Comparison of ENCODE assay signal across 2 cellular contexts in the genomic region with DNA sequence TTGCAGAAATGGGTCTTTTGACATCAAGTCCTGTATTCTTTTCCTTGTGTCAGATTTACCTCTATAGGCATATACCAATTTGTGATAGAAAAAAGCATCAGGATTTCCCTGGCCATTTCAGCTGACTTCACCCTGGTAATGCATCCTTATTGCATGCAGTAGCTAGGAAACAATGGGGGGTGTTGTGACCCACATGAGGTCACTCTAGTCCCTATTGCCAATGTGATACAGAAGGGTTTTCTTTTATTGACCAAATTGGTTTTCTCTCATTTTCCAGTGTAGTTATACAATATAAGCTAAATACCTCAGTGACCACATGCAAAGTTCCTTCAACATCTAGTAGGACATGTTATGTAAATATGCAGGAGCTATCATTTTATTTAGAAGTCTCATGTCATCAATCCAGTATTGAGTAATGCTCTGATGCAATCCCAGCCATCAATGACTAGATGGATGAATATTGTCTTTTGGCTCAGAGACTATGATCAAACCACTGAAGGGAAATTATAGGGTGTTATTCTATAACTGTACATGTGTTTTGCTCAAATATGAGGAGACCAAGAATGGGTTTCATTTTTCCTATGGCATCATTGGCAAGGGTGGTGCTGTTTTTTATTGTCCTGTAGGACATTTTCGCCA.
TF ChIP-seq lines count a peak whose summit lies in the region.

No MANE protein-coding gene starts in this region.

TF ChIP-seq in HepG2, 621 proteins besides CTCF, POLR2A, EP300 and RAD21 (continues in another document):
- TF ChIP-seq, protein P1, sequence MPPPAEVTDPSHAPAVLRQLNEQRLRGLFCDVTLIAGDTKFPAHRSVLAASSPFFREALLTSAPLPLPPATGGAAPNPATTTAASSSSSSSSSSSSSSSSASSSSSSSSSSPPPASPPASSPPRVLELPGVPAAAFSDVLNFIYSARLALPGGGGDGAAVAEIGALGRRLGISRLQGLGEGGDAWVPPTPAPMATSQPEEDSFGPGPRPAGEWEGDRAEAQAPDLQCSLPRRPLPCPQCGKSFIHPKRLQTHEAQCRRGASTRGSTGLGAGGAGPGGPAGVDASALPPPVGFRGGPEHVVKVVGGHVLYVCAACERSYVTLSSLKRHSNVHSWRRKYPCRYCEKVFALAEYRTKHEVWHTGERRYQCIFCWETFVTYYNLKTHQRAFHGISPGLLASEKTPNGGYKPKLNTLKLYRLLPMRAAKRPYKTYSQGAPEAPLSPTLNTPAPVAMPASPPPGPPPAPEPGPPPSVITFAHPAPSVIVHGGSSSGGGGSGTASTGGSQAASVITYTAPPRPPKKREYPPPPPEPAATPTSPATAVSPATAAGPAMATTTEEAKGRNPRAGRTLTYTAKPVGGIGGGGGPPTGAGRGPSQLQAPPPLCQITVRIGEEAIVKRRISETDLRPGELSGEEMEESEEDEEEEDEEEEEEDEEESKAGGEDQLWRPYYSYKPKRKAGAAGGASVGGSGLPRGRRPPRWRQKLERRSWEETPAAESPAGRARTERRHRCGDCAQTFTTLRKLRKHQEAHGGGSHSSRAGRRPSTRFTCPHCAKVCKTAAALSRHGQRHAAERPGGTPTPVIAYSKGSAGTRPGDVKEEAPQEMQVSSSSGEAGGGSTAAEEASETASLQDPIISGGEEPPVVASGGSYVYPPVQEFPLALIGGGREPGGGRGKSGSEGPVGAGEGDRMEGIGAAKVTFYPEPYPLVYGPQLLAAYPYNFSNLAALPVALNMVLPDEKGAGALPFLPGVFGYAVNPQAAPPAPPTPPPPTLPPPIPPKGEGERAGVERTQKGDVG (CRISPR knock-in tag; IDR thresholded peaks at IDR 0.05; ENCODE audit: borderline replicate concordance), result no peak
- no peak for TF ChIP-seq NR1H2 (CRISPR knock-in tag; IDR thresholded peaks at IDR 0.05; ENCODE audit: borderline replicate concordance, low read depth)
- no peak for TF ChIP-seq U2AF2 (IDR thresholded peaks at IDR 0.05; ENCODE audit: low read depth, low read length)
- TF ChIP-seq, protein P2, sequence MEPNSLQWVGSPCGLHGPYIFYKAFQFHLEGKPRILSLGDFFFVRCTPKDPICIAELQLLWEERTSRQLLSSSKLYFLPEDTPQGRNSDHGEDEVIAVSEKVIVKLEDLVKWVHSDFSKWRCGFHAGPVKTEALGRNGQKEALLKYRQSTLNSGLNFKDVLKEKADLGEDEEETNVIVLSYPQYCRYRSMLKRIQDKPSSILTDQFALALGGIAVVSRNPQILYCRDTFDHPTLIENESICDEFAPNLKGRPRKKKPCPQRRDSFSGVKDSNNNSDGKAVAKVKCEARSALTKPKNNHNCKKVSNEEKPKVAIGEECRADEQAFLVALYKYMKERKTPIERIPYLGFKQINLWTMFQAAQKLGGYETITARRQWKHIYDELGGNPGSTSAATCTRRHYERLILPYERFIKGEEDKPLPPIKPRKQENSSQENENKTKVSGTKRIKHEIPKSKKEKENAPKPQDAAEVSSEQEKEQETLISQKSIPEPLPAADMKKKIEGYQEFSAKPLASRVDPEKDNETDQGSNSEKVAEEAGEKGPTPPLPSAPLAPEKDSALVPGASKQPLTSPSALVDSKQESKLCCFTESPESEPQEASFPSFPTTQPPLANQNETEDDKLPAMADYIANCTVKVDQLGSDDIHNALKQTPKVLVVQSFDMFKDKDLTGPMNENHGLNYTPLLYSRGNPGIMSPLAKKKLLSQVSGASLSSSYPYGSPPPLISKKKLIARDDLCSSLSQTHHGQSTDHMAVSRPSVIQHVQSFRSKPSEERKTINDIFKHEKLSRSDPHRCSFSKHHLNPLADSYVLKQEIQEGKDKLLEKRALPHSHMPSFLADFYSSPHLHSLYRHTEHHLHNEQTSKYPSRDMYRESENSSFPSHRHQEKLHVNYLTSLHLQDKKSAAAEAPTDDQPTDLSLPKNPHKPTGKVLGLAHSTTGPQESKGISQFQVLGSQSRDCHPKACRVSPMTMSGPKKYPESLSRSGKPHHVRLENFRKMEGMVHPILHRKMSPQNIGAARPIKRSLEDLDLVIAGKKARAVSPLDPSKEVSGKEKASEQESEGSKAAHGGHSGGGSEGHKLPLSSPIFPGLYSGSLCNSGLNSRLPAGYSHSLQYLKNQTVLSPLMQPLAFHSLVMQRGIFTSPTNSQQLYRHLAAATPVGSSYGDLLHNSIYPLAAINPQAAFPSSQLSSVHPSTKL (CRISPR knock-in tag; IDR thresholded peaks at IDR 0.05), result no peak
- no peak for TF ChIP-seq ZNF616 (CRISPR knock-in tag; IDR thresholded peaks at IDR 0.05; ENCODE audit: low read depth)
- TF ChIP-seq, protein P3, sequence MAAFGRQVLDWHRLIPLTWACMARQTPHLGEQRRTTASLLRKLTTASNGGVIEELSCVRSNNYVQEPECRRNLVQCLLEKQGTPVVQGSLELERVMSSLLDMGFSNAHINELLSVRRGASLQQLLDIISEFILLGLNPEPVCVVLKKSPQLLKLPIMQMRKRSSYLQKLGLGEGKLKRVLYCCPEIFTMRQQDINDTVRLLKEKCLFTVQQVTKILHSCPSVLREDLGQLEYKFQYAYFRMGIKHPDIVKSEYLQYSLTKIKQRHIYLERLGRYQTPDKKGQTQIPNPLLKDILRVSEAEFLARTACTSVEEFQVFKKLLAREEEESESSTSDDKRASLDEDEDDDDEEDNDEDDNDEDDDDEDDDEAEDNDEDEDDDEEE (CRISPR knock-in tag; IDR thresholded peaks at IDR 0.05), result no peak
- no peak for TF ChIP-seq MIER2 (CRISPR knock-in tag; IDR thresholded peaks at IDR 0.05)
- TF ChIP-seq, protein P4, sequence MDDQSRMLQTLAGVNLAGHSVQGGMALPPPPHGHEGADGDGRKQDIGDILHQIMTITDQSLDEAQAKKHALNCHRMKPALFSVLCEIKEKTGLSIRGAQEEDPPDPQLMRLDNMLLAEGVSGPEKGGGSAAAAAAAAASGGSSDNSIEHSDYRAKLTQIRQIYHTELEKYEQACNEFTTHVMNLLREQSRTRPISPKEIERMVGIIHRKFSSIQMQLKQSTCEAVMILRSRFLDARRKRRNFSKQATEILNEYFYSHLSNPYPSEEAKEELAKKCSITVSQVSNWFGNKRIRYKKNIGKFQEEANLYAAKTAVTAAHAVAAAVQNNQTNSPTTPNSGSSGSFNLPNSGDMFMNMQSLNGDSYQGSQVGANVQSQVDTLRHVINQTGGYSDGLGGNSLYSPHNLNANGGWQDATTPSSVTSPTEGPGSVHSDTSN (CRISPR knock-in tag; IDR thresholded peaks at IDR 0.05; ENCODE audit: borderline replicate concordance), result no peak
- no peak for TF ChIP-seq ZNF274 (CRISPR knock-in tag; IDR thresholded peaks at IDR 0.05)
- TF ChIP-seq RBAK (CRISPR knock-in tag; IDR thresholded peaks at IDR 0.05), result no peak
- TF ChIP-seq EEA1 (CRISPR knock-in tag; IDR thresholded peaks at IDR 0.05; ENCODE audit: borderline replicate concordance), result no peak
- no peak for TF ChIP-seq SKI (IDR thresholded peaks at IDR 0.05; ENCODE audit: partially characterized antibody)
- no peak for TF ChIP-seq ZNF24 (IDR thresholded peaks at IDR 0.05)
- no peak for TF ChIP-seq IRX3 (CRISPR knock-in tag; IDR thresholded peaks at IDR 0.05; ENCODE audit: borderline replicate concordance, low read depth)
- no peak for TF ChIP-seq SALL1 (CRISPR knock-in tag; IDR thresholded peaks at IDR 0.05)

TF ChIP-seq in SK-N-SH treated with all-trans-retinoic acid at 6 μM for 48 hours, 23 proteins besides CTCF, POLR2A, EP300 and RAD21 (continued from another document):
- no peak for TF ChIP-seq ZFP30 (CRISPR knock-in tag; IDR thresholded peaks at IDR 0.05)
- TF ChIP-seq PPARA (CRISPR knock-in tag; IDR thresholded peaks at IDR 0.05; ENCODE audit: borderline replicate concordance), result no peak
- no peak for TF ChIP-seq ARNTL (CRISPR knock-in tag; IDR thresholded peaks at IDR 0.05; ENCODE audit: borderline replicate concordance, low read depth)
- no peak for TF ChIP-seq BACH2 (CRISPR knock-in tag; IDR thresholded peaks at IDR 0.05; ENCODE audit: borderline replicate concordance)
- TF ChIP-seq ISL1 (CRISPR knock-in tag; IDR thresholded peaks at IDR 0.05), result no peak
- TF ChIP-seq OSR1 (CRISPR knock-in tag; IDR thresholded peaks at IDR 0.05), result no peak
- TF ChIP-seq RARB (CRISPR knock-in tag; IDR thresholded peaks at IDR 0.05), result no peak
- TF ChIP-seq GLIS3 (CRISPR knock-in tag; IDR thresholded peaks at IDR 0.05), result no peak
- no peak for TF ChIP-seq CSDC2 (CRISPR knock-in tag; IDR thresholded peaks at IDR 0.05)
- no peak for TF ChIP-seq ZNF70 (CRISPR knock-in tag; IDR thresholded peaks at IDR 0.05)
